1 cellular context compared by ENCODE assay signal in the genomic region with DNA sequence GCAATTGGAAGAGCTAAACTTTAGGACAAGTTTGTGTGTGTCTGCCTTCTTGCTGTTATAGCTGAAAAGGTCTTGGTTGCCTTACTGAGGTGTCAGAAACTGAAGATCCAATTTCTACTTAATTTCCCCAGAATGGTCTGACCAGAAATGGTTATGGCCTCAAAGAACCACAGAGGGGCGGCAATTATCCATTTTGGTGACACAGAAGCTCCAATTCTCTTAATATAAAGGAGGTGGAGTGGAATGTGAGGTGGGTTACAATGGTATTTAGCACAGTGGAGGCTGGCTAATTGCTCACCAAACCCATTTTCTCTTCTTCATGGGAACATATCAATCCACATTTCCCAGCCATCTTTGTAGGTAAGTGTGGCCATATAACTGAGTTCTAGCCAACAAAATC.
TF ChIP-seq lines count a peak whose summit lies in the region.

No MANE protein-coding gene starts in this region.

TF ChIP-seq in HEK293, 187 proteins besides CTCF, POLR2A, EP300 and RAD21 (continued from another document):
- TF ChIP-seq, protein P1, sequence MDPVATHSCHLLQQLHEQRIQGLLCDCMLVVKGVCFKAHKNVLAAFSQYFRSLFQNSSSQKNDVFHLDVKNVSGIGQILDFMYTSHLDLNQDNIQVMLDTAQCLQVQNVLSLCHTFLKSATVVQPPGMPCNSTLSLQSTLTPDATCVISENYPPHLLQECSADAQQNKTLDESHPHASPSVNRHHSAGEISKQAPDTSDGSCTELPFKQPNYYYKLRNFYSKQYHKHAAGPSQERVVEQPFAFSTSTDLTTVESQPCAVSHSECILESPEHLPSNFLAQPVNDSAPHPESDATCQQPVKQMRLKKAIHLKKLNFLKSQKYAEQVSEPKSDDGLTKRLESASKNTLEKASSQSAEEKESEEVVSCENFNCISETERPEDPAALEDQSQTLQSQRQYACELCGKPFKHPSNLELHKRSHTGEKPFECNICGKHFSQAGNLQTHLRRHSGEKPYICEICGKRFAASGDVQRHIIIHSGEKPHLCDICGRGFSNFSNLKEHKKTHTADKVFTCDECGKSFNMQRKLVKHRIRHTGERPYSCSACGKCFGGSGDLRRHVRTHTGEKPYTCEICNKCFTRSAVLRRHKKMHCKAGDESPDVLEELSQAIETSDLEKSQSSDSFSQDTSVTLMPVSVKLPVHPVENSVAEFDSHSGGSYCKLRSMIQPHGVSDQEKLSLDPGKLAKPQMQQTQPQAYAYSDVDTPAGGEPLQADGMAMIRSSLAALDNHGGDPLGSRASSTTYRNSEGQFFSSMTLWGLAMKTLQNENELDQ (tag by site-specific recombination; IDR thresholded peaks at IDR 0.05; ENCODE audit: low read depth), result no peak
- TF ChIP-seq ZNF670 (tag by site-specific recombination; IDR thresholded peaks at IDR 0.05; ENCODE audit: low read depth), result no peak
- TF ChIP-seq, protein P2, sequence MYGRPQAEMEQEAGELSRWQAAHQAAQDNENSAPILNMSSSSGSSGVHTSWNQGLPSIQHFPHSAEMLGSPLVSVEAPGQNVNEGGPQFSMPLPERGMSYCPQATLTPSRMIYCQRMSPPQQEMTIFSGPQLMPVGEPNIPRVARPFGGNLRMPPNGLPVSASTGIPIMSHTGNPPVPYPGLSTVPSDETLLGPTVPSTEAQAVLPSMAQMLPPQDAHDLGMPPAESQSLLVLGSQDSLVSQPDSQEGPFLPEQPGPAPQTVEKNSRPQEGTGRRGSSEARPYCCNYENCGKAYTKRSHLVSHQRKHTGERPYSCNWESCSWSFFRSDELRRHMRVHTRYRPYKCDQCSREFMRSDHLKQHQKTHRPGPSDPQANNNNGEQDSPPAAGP (tag by site-specific recombination; IDR thresholded peaks at IDR 0.05), result no peak
